In genomic region chr20:23254034-23254433, GRCh38 we compare ENCODE assay signal across 13 cellular contexts.
A peak's percentile ranks its signal among the peaks of the same experiment; 100 is the strongest.
DNase-seq lines count a peak whose midpoint lies in the region; ATAC-seq and TF ChIP-seq lines count a peak whose summit lies in the region.
"Had no signal": no experiment of that assay in that cellular context is flagged by ENCODE, and none has a peak within 500 bp of the region (broad histone marks: within the 10 kb centered on the region; RNA-seq: fewer than 3 reads in every experiment).

No MANE protein-coding gene starts in this region.

- no peaks in the 10 kb centered on the region for H4K20me1 ChIP-seq in mammary epithelial cell (ENCODE audit: insufficient read depth, low read length)

- no peak overlapping the region for H3K9ac ChIP-seq in mammary epithelial cell (ENCODE audit: insufficient read depth, low read length)

- no peaks in the 10 kb centered on the region for H3K36me3 ChIP-seq in right atrium auricular region
- H3K36me3 ChIP-seq in heart right ventricle = no peaks in the 10 kb centered on the region
- H3K36me3 ChIP-seq in mammary epithelial cell (ENCODE audit: insufficient read depth, low read length) = no peaks in the 10 kb centered on the region
- H3K36me3 ChIP-seq in mucosa of descending colon (ENCODE audit: low read depth) = no peaks in the 10 kb centered on the region

- 80 to 82% methylated on average over 5 of the region's 5 CpGs for WGBS in heart right ventricle, 2 donors
- WGBS in mammary epithelial cell (ENCODE audit: low coverage, missing lambda C conversion rate) = 69% methylated on average over 5 of the region's 5 CpGs

- dilution Hi-C loops in mammary epithelial cell (cut with HindIII; ENCODE audit: low sequenced_read_pairs) = no loop called here

- H3K27ac ChIP-seq in right atrium auricular region (no peak overlapping the region), heart right ventricle (no peak overlapping the region), coronary artery (no peak overlapping the region), mammary epithelial cell (ENCODE audit: insufficient read depth, low read depth, low read length) (no peak overlapping the region)

- ATAC-seq in heart right ventricle (no peak), left lobe of liver (no peak), mucosa of descending colon (no peak)
- ATAC-seq: GM23338 had no signal

- DNase-seq in right atrium auricular region (ENCODE audit: low spot score) (peak; percentile 34), heart right ventricle (no peak), MV-4-11 (lab: John Stamatoyannopoulos, UW) (peak; percentile 6), coronary artery (ENCODE audit: low spot score) (peak; percentile 41), left lobe of liver (ENCODE audit: low spot score) (peak; percentile 14), mammary epithelial cell (no peak), midbrain (lab: John Stamatoyannopoulos, UW) (no peak), mucosa of descending colon (no peak)
- DNase-seq: C1 segment of cervical spinal cord; Caco-2; CD4-positive, alpha-beta T cell; HCEC 1CT had no signal

- H3K9me3 ChIP-seq in right atrium auricular region = no peaks in the 10 kb centered on the region
- no peaks in the 10 kb centered on the region for H3K9me3 ChIP-seq in heart right ventricle
- H3K9me3 ChIP-seq in mammary epithelial cell (replicated peaks; ENCODE audit: insufficient read depth, low read length) = no peaks in the 10 kb centered on the region
- H3K9me3 ChIP-seq in mucosa of descending colon = no peaks in the 10 kb centered on the region
- H3K9me3 ChIP-seq: Caco-2 had no signal

- H3K4me3 ChIP-seq in right atrium auricular region = no peak overlapping the region
- H3K4me3 ChIP-seq in heart right ventricle = no peak overlapping the region
- no peak overlapping the region for H3K4me3 ChIP-seq in coronary artery
- no peak overlapping the region for H3K4me3 ChIP-seq in mammary epithelial cell (replicated peaks in 1 of 3; ENCODE audit: insufficient read depth in 1 of 3, low read depth in 2 of 3, low read length in 3 of 3)
- H3K4me3 ChIP-seq in mucosa of descending colon = no peak overlapping the region
- H3K4me3 ChIP-seq: GM23338 had no signal

- H2AFZ ChIP-seq in mammary epithelial cell (ENCODE audit: low read depth, low read length) = no peak overlapping the region
- H2AFZ ChIP-seq: GM23338 had no signal

- no peaks in the 10 kb centered on the region for H3K79me2 ChIP-seq in mammary epithelial cell (ENCODE audit: insufficient read depth, low read length)

- H3K4me1 ChIP-seq in right atrium auricular region (peaks cover 0 to 22% of the 10 kb centered on the region in 2 donors), heart right ventricle (peaks cover 16 to 40% (median 30%) of the 10 kb centered on the region in 9 donors), mammary epithelial cell (ENCODE audit: insufficient read depth, low read length) (peaks cover 22% of the 10 kb centered on the region), mucosa of descending colon (ENCODE audit: low read depth) (no peaks in the 10 kb centered on the region)
- H3K4me1 ChIP-seq: Caco-2 had no signal

- no TSS peak for BruUV-seq in mammary epithelial cell (replicated peaks; lab: Mats Ljungman, UMichigan)

- in situ Hi-C loops in mammary epithelial cell (cut with MboI; ENCODE audit: low sequenced_read_pairs in 2 of 2) = no loop called here

- TF ChIP-seq CTCF in right atrium auricular region (IDR thresholded peaks at IDR 0.05) (no peak), heart right ventricle (IDR thresholded peaks at IDR 0.05) (no peak), coronary artery (IDR thresholded peaks at IDR 0.05) (no peak), mammary epithelial cell (conservative IDR thresholded peaks at IDR 0.05 in 1 of 2, IDR thresholded peaks at IDR 0.05 in 1 of 2; ENCODE audit: extremely low read depth in 1 of 2, insufficient read depth in 1 of 2, low read depth in 1 of 2, low read length in 2 of 2) (no peak), mucosa of descending colon (IDR thresholded peaks at IDR 0.05) (no peak)

- intact Hi-C loops in heart right ventricle (cut with DNase I) = loop anchor here in 1 of 10 donors (10.0 kb wide), 1 partner anchor 61 kb away; no protein-coding TSS in a partner anchor
- intact Hi-C loops in mammary epithelial cell (cut with micrococcal nuclease) = loop anchor here (10.0 kb wide), 1 partner anchor 91 kb away; no protein-coding TSS in a partner anchor
- intact Hi-C loops in mucosa of descending colon (cut with DNase I, micrococcal nuclease) = no loop called here

- no peaks in the 10 kb centered on the region for H3K27me3 ChIP-seq in right atrium auricular region
- peaks cover 0 to 16% (median 0%) of the 10 kb centered on the region in 7 donors for H3K27me3 ChIP-seq in heart right ventricle
- H3K27me3 ChIP-seq in mammary epithelial cell (ENCODE audit: insufficient read depth, low read length) = no peaks in the 10 kb centered on the region

- CTCF ChIA-PET in mammary epithelial cell (lab: Charles Lee; ENCODE audit: low non-redundant PET) = no interaction called here

- no peak overlapping the region for H3K4me2 ChIP-seq in mammary epithelial cell (ENCODE audit: insufficient read depth, low read depth, low read length)
- H3K4me2 ChIP-seq: GM23338 had no signal

Comparison
In these comparisons a context has a peak if more than half of its experiments do, and no peak if none do; other contexts are left out.
1. DNase-seq: peak in right atrium auricular region (single experiment), MV-4-11 (single experiment), coronary artery (single experiment) and left lobe of liver (single experiment); none in heart right ventricle (0 of 2), mammary epithelial cell (single experiment), midbrain (single experiment) and mucosa of descending colon (0 of 3).